In genomic region chr15:75862796-75863195, GRCh38 we compare ENCODE assay signal across 2 cellular contexts.
TF ChIP-seq lines count a peak whose summit lies in the region.

No MANE protein-coding gene starts in this region.

TF ChIP-seq in HEK293, 187 proteins besides CTCF, POLR2A, EP300 and RAD21 (continued from another document):
- TF ChIP-seq ZSCAN4 (tag by site-specific recombination; IDR thresholded peaks at IDR 0.05), result no peak
- no peak for TF ChIP-seq ZNF341 (tag by site-specific recombination; IDR thresholded peaks at IDR 0.05; ENCODE audit: low read depth)
- no peak for TF ChIP-seq GLI4 (tag by site-specific recombination; IDR thresholded peaks at IDR 0.05)
- TF ChIP-seq BCL11B (tag by site-specific recombination; IDR thresholded peaks at IDR 0.05; ENCODE audit: low read depth), result no peak
- TF ChIP-seq ZNF426 (tag by site-specific recombination; IDR thresholded peaks at IDR 0.05), result no peak
- no peak for TF ChIP-seq OSR2 (tag by site-specific recombination; IDR thresholded peaks at IDR 0.05)
- peak; percentile 48; the same call in 1 of the 2 replicates for TF ChIP-seq ZBTB20 (tag by site-specific recombination; IDR thresholded peaks at IDR 0.05)

TF ChIP-seq in WTC11, 78 proteins besides CTCF, POLR2A, EP300 and RAD21 (continued from another document):
- TF ChIP-seq HMGXB4 (CRISPR knock-in tag; IDR thresholded peaks at IDR 0.05) (no peak), SMAD4 (CRISPR knock-in tag; IDR thresholded peaks at IDR 0.05) (no peak), IRF1 (CRISPR knock-in tag; IDR thresholded peaks at IDR 0.05) (no peak), ELF4 (CRISPR knock-in tag; IDR thresholded peaks at IDR 0.05; ENCODE audit: low read depth) (no peak)
